Comparison of ENCODE assay signal across 11 cellular contexts in genomic region chr7:104038136-104038535, GRCh38. TPM values are rescaled to one million over a fixed set of nuclear protein-coding genes. Genes with fewer than 3 reads are reported as not detected.
"Had no signal": no experiment of that assay in that cellular context is flagged by ENCODE, and none has a peak within 500 bp of the region (broad histone marks: within the 10 kb centered on the region; RNA-seq: fewer than 3 reads in every experiment).

No MANE protein-coding gene starts in this region.

- H2AFZ ChIP-seq: GM23248 had no signal

- ATAC-seq: HCT116 had no signal

- H3K27ac ChIP-seq: GM23248, HL-60 had no signal

- H3K36me3 ChIP-seq: HAP-1 had no signal

- H3K9me3 ChIP-seq: HAP-1 had no signal

- H3K9ac ChIP-seq: GM23248 had no signal

- H3K4me3 ChIP-seq: GM23248, HAP-1 had no signal

- DNase-seq: GM23248, GOT3, H7, HFFc6, Kasumi-1, KG1 had no signal

RNA-seq across cellular contexts. Expression of gene RELN, which starts 48.7 kb away (rescaled TPM):
- total RNA-seq: H4 had no signal
- polyA plus RNA-seq: IgD-negative memory B cell had no signal
